Comparison of ENCODE assay signal across 36 cellular contexts in the genomic region with DNA sequence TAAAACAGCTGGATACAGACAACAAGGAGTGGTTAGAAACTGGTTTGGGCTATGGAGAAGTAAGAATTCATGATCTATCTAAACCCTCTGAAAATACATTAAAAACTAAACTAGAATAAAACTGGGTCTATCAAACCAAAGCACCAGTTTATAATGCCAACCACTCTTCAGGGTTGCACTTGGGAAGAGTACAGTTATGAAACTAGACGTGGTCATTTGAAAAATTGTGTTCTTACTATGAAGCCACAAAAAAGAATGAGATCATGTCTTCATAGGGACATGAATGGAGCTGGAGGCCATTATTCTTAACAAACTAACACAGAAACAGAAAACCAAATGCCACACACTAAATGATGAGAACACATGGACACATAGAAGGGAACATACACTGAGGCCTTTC.
"Had no signal": no experiment of that assay in that cellular context is flagged by ENCODE, and none has a peak within 500 bp of the region (broad histone marks: within the 10 kb centered on the region; RNA-seq: fewer than 3 reads in every experiment).

No MANE protein-coding gene starts in this region.

- H3K36me3 Mint-ChIP-seq: activated CD8-positive, alpha-beta memory T cell treated with anti-CD3 and anti-CD28 coated beads, Interleukin-2, amount 10 ng/mL, durations not matched to agents 7 days and 5 days; activated naive CD4-positive, alpha-beta T cell treated with anti-CD3 and anti-CD28 coated beads, Interleukin-2, amount 50 U/mL, for 72 hours; activated naive CD8-positive, alpha-beta T cell treated with anti-CD3 and anti-CD28 coated beads for 36 hours; WTC11 had no signal

- DNase-seq: activated CD4-positive, alpha-beta memory T cell treated with anti-CD3 and anti-CD28 coated beads, Interleukin-2, amount 10 ng/mL, durations not matched to agents 7 days and 5 days; activated CD4-positive, alpha-beta T cell treated with anti-CD3 and anti-CD28 coated beads for 1 hour; activated CD4-positive, alpha-beta T cell treated with anti-CD3 and anti-CD28 coated beads for 36 hours; activated CD4-positive, alpha-beta T cell treated with anti-CD3 and anti-CD28 coated beads for 48 hours; activated CD4-positive, alpha-beta T cell treated with anti-CD3 and anti-CD28 coated beads, Interleukin-2, amount 10 ng/mL, durations not matched to agents 7 days and 5 days; activated CD4-positive, alpha-beta T cell treated with anti-CD3 and anti-CD28 coated beads, Interleukin-2, amount 50 U/mL, for 48 hours; activated CD4-positive, CD25-positive, alpha-beta regulatory T cell; activated CD8-positive, alpha-beta memory T cell treated with anti-CD3 and anti-CD28 coated beads for 24 hours; activated CD8-positive, alpha-beta memory T cell treated with anti-CD3 and anti-CD28 coated beads, Interleukin-2, amount 10 ng/mL, durations not matched to agents 7 days and 5 days; activated CD8-positive, alpha-beta memory T cell treated with anti-CD3 and anti-CD28 coated beads, Interleukin-2, amount 50 U/mL, for 48 hours; activated CD8-positive, alpha-beta T cell treated with anti-CD3 and anti-CD28 coated beads, Interleukin-2, amount 10 ng/mL, durations not matched to agents 7 days and 5 days; activated effector memory CD4-positive, alpha-beta T cell treated with anti-CD3 and anti-CD28 coated beads, Interleukin-2, amount 50 U/mL, for 16 hours; activated gamma-delta T cell treated with Interleukin-2 at 50 U/mL for 16 hours; activated naive CD4-positive, alpha-beta T cell; activated naive CD4-positive, alpha-beta T cell treated with anti-CD3 and anti-CD28 coated beads for 36 hours; activated naive CD4-positive, alpha-beta T cell treated with anti-CD3 and anti-CD28 coated beads, Interleukin-2, amount 50 U/mL, for 16 hours; activated naive CD8-positive, alpha-beta T cell treated with anti-CD3 and anti-CD28 coated beads for 36 hours; activated T-cell treated with anti-CD3 and anti-CD28 coated beads, Interleukin-2, amount 50 U/mL, for 4 hours; adrenal gland; amniotic stem cell; aorta; body of pancreas; brain microvascular endothelial cell; central memory CD4-positive, alpha-beta T cell; T-helper 1 cell; T-helper 2 cell; T-helper 9 cell; WERI-Rb-1 had no signal

- H3K36me3 ChIP-seq: adrenal gland, brain microvascular endothelial cell, breast epithelium, WERI-Rb-1 had no signal

- H3K9me3 Mint-ChIP-seq: activated CD4-positive, alpha-beta memory T cell treated with anti-CD3 and anti-CD28 coated beads, Interleukin-2, amount 10 ng/mL, durations not matched to agents 7 days and 5 days; activated naive CD4-positive, alpha-beta T cell treated with anti-CD3 and anti-CD28 coated beads for 36 hours; activated naive CD8-positive, alpha-beta T cell treated with anti-CD3 and anti-CD28 coated beads for 36 hours; T-helper 1 cell treated with Interleukin-12 subunit alpha and Interleukin-12 subunit beta and Interleukin-4 antibody, amounts not matched to agents 30 μg/mL and 1 μg/mL, for 36 hours; T-helper 2 cell treated with Interferon-gamma antibody and Interleukin-4, amounts not matched to agents 5 μg/mL and 100 μg/mL, for 36 hours had no signal

- FAIRE-seq: astrocyte, TTC549 had no signal

- H3K4me1 Mint-ChIP-seq: activated CD4-positive, alpha-beta memory T cell treated with anti-CD3 and anti-CD28 coated beads, Interleukin-2, amount 10 ng/mL, durations not matched to agents 7 days and 5 days; activated CD4-positive, alpha-beta T cell treated with anti-CD3 and anti-CD28 coated beads for 36 hours; activated CD4-positive, alpha-beta T cell treated with anti-CD3 and anti-CD28 coated beads, Interleukin-2, amount 10 ng/mL, durations not matched to agents 7 days and 5 days; activated naive CD8-positive, alpha-beta T cell treated with anti-CD3 and anti-CD28 coated beads for 36 hours; WTC11 had no signal

- H3K9me3 ChIP-seq: adrenal gland, body of pancreas had no signal

- H3K4me1 ChIP-seq: adrenal gland, body of pancreas, breast epithelium had no signal

- H3K4me3 Mint-ChIP-seq: activated CD4-positive, alpha-beta memory T cell treated with anti-CD3 and anti-CD28 coated beads, Interleukin-2, amount 10 ng/mL, durations not matched to agents 7 days and 5 days; activated CD4-positive, alpha-beta T cell treated with anti-CD3 and anti-CD28 coated beads for 36 hours; activated CD4-positive, alpha-beta T cell treated with anti-CD3 and anti-CD28 coated beads, Interleukin-2, amount 10 ng/mL, durations not matched to agents 7 days and 5 days; activated CD8-positive, alpha-beta memory T cell treated with anti-CD3 and anti-CD28 coated beads, Interleukin-2, amount 10 ng/mL, durations not matched to agents 7 days and 5 days; activated CD8-positive, alpha-beta T cell treated with anti-CD3 and anti-CD28 coated beads, Interleukin-2, amount 10 ng/mL, durations not matched to agents 7 days and 5 days; activated naive CD4-positive, alpha-beta T cell treated with anti-CD3 and anti-CD28 coated beads for 36 hours; activated naive CD8-positive, alpha-beta T cell treated with anti-CD3 and anti-CD28 coated beads for 36 hours; activated T-cell treated with anti-CD3 and anti-CD28 coated beads, Interleukin-2, amount 50 U/mL, for 4 hours; T-helper 1 cell treated with Interleukin-12 subunit alpha and Interleukin-12 subunit beta and Interleukin-4 antibody, amounts not matched to agents 30 μg/mL and 1 μg/mL, for 36 hours; T-helper 2 cell treated with Interferon-gamma antibody and Interleukin-4, amounts not matched to agents 5 μg/mL and 100 μg/mL, for 36 hours; WTC11 had no signal

- H3K4me3 ChIP-seq: adrenal gland, body of pancreas, breast epithelium had no signal

- H3K27ac ChIP-seq: adrenal gland, body of pancreas, brain microvascular endothelial cell, breast epithelium, WERI-Rb-1 had no signal

- ATAC-seq: activated CD4-positive, alpha-beta T cell treated with anti-CD3 and anti-CD28 coated beads for 36 hours; activated CD4-positive, CD25-positive, alpha-beta regulatory T cell treated with anti-CD3 and anti-CD28 coated beads, Interleukin-2, amount 50 U/mL, for 24 hours; activated CD8-positive, alpha-beta memory T cell treated with anti-CD3 and anti-CD28 coated beads, Interleukin-2, amount 10 ng/mL, durations not matched to agents 7 days and 5 days; activated CD8-positive, alpha-beta T cell treated with anti-CD3 and anti-CD28 coated beads, Interleukin-2, amount 10 ng/mL, durations not matched to agents 7 days and 5 days; body of pancreas; WTC11 had no signal

- H3K27ac Mint-ChIP-seq: activated CD4-positive, alpha-beta memory T cell treated with anti-CD3 and anti-CD28 coated beads, Interleukin-2, amount 10 ng/mL, durations not matched to agents 7 days and 5 days; activated CD4-positive, alpha-beta T cell treated with anti-CD3 and anti-CD28 coated beads for 36 hours; activated CD4-positive, alpha-beta T cell treated with anti-CD3 and anti-CD28 coated beads, Interleukin-2, amount 10 ng/mL, durations not matched to agents 7 days and 5 days; activated CD8-positive, alpha-beta memory T cell treated with anti-CD3 and anti-CD28 coated beads, Interleukin-2, amount 10 ng/mL, durations not matched to agents 7 days and 5 days; activated CD8-positive, alpha-beta T cell treated with anti-CD3 and anti-CD28 coated beads, Interleukin-2, amount 10 ng/mL, durations not matched to agents 7 days and 5 days; activated naive CD4-positive, alpha-beta T cell treated with anti-CD3 and anti-CD28 coated beads for 36 hours; activated naive CD4-positive, alpha-beta T cell treated with anti-CD3 and anti-CD28 coated beads, Interleukin-2, amount 50 U/mL, for 72 hours; activated naive CD8-positive, alpha-beta T cell treated with anti-CD3 and anti-CD28 coated beads for 36 hours; T-helper 1 cell treated with Interleukin-12 subunit alpha and Interleukin-12 subunit beta and Interleukin-4 antibody, amounts not matched to agents 30 μg/mL and 1 μg/mL, for 36 hours; T-helper 2 cell treated with Interferon-gamma antibody and Interleukin-4, amounts not matched to agents 5 μg/mL and 100 μg/mL, for 36 hours; WTC11 had no signal

- H3K27me3 ChIP-seq: adrenal gland, body of pancreas, brain microvascular endothelial cell, breast epithelium had no signal
